ENCODE assay signal across 1 cellular context in genomic region chr13:28494861-28495585, GRCh38.
TF ChIP-seq lines count a peak whose summit lies in the region.

Gene FLT1 (minus strand): TSS chr13:28495128. CDS start chr13:28494843, 285 bp downstream.

TF ChIP-seq in HEK293, 187 proteins besides CTCF, POLR2A, EP300 and RAD21 (continued from another document and continues in another):
- TF ChIP-seq ZNF785 (tag by site-specific recombination; IDR thresholded peaks at IDR 0.05) (no peak), EGR2 (tag by site-specific recombination; IDR thresholded peaks at IDR 0.05; ENCODE audit: low read depth) (peak; percentile 86), ZNF16 (tag by site-specific recombination; IDR thresholded peaks at IDR 0.05; ENCODE audit: low read depth) (no peak), ZNF341 (tag by site-specific recombination; IDR thresholded peaks at IDR 0.05; ENCODE audit: low read depth) (peak; percentile 56), ZSCAN16 (tag by site-specific recombination; IDR thresholded peaks at IDR 0.05) (no peak), ZNF311 (tag by site-specific recombination; IDR thresholded peaks at IDR 0.05; ENCODE audit: borderline replicate concordance) (no peak), TCF7L2 (IDR thresholded peaks at IDR 0.05; ENCODE audit: borderline replicate concordance, low read depth, low read length) (no peak), ZNF133 (tag by site-specific recombination; IDR thresholded peaks at IDR 0.05) (no peak), ZNF148 (tag by site-specific recombination; IDR thresholded peaks at IDR 0.05; ENCODE audit: borderline replicate concordance) (no peak), ZFHX2 (tag by site-specific recombination; conservative IDR thresholded peaks at IDR 0.05) (peak; percentile 93), ZBTB20 (tag by site-specific recombination; IDR thresholded peaks at IDR 0.05) (peak; percentile 76), ZNF623 (tag by site-specific recombination; IDR thresholded peaks at IDR 0.05) (no peak), ZBTB7A (tag by site-specific recombination; IDR thresholded peaks at IDR 0.05; ENCODE audit: low read depth) (no peak), ZNF146 (tag by site-specific recombination; IDR thresholded peaks at IDR 0.05) (no peak), PATZ1 (tag by site-specific recombination; IDR thresholded peaks at IDR 0.05) (peak; percentile 27; the same call in 1 of the 2 replicates), TRIM28 (IDR thresholded peaks at IDR 0.05; ENCODE audit: borderline replicate concordance, low read length) (no peak), OVOL3 (tag by site-specific recombination; IDR thresholded peaks at IDR 0.05) (no peak), ZNF350 (tag by site-specific recombination; IDR thresholded peaks at IDR 0.05) (no peak), SP3 (tag by site-specific recombination; IDR thresholded peaks at IDR 0.05) (peak; percentile 4; the same call in 1 of the 2 replicates), GFI1B (tag by site-specific recombination; IDR thresholded peaks at IDR 0.05) (no peak), KLF9 (tag by site-specific recombination; IDR thresholded peaks at IDR 0.05; ENCODE audit: low read depth) (no peak; the same call in 1 of the 2 replicates), SP2 (tag by site-specific recombination; IDR thresholded peaks at IDR 0.05) (peak; percentile 44), ZNF585B (tag by site-specific recombination; IDR thresholded peaks at IDR 0.05) (no peak), YY1 (tag by site-specific recombination; IDR thresholded peaks at IDR 0.05) (no peak), GLIS2 (tag by site-specific recombination; IDR thresholded peaks at IDR 0.05) (peak; percentile 41; the same call in 1 of the 2 replicates), ZNF549 (tag by site-specific recombination; IDR thresholded peaks at IDR 0.05) (no peak), ZNF654 (tag by site-specific recombination; IDR thresholded peaks at IDR 0.05; ENCODE audit: low read depth) (no peak), ZNF280D (tag by site-specific recombination; IDR thresholded peaks at IDR 0.05) (no peak), ZNF626 (tag by site-specific recombination; IDR thresholded peaks at IDR 0.05) (no peak), ZNF248 (tag by site-specific recombination; IDR thresholded peaks at IDR 0.05) (no peak), ZBTB26 (tag by site-specific recombination; optimal IDR thresholded peaks at IDR 0.05) (peak; percentile 68), ZNF138 (tag by site-specific recombination; IDR thresholded peaks at IDR 0.05; ENCODE audit: borderline replicate concordance) (no peak), ZNF211 (tag by site-specific recombination; IDR thresholded peaks at IDR 0.05; ENCODE audit: low read depth) (no peak), FEZF1 (tag by site-specific recombination; IDR thresholded peaks at IDR 0.05) (no peak), SETDB1 (IDR thresholded peaks at IDR 0.05; ENCODE audit: insufficient read length, low read length) (no peak), KLF1 (tag by site-specific recombination; IDR thresholded peaks at IDR 0.05) (peak; percentile 76), ZNF600 (tag by site-specific recombination; IDR thresholded peaks at IDR 0.05) (no peak), SP7 (tag by site-specific recombination; IDR thresholded peaks at IDR 0.05) (no peak), KLF7 (tag by site-specific recombination; IDR thresholded peaks at IDR 0.05; ENCODE audit: borderline replicate concordance) (no peak), ZNF707 (tag by site-specific recombination; IDR thresholded peaks at IDR 0.05) (no peak), ZNF292 (tag by site-specific recombination; IDR thresholded peaks at IDR 0.05; ENCODE audit: borderline replicate concordance, low read depth) (no peak), SALL2 (tag by site-specific recombination; IDR thresholded peaks at IDR 0.05; ENCODE audit: borderline replicate concordance) (no peak), ZNF837 (tag by site-specific recombination; IDR thresholded peaks at IDR 0.05) (no peak), ZNF214 (tag by site-specific recombination; IDR thresholded peaks at IDR 0.05; ENCODE audit: borderline replicate concordance) (no peak), ZNF37A (tag by site-specific recombination; IDR thresholded peaks at IDR 0.05) (no peak), ZNF394 (tag by site-specific recombination; IDR thresholded peaks at IDR 0.05; ENCODE audit: borderline replicate concordance) (no peak), PRDM1 (tag by site-specific recombination; IDR thresholded peaks at IDR 0.05) (no peak), ZNF624 (tag by site-specific recombination; IDR thresholded peaks at IDR 0.05) (no peak), ZNF398 (tag by site-specific recombination; IDR thresholded peaks at IDR 0.05) (peak; percentile 69; the same call in 1 of the 2 replicates), ZBTB17 (tag by site-specific recombination; IDR thresholded peaks at IDR 0.05) (no peak)
- TF ChIP-seq, protein P1, sequence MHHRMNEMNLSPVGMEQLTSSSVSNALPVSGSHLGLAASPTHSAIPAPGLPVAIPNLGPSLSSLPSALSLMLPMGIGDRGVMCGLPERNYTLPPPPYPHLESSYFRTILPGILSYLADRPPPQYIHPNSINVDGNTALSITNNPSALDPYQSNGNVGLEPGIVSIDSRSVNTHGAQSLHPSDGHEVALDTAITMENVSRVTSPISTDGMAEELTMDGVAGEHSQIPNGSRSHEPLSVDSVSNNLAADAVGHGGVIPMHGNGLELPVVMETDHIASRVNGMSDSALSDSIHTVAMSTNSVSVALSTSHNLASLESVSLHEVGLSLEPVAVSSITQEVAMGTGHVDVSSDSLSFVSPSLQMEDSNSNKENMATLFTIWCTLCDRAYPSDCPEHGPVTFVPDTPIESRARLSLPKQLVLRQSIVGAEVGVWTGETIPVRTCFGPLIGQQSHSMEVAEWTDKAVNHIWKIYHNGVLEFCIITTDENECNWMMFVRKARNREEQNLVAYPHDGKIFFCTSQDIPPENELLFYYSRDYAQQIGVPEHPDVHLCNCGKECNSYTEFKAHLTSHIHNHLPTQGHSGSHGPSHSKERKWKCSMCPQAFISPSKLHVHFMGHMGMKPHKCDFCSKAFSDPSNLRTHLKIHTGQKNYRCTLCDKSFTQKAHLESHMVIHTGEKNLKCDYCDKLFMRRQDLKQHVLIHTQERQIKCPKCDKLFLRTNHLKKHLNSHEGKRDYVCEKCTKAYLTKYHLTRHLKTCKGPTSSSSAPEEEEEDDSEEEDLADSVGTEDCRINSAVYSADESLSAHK (tag by site-specific recombination; IDR thresholded peaks at IDR 0.05) = no peak
- TF ChIP-seq, protein P2, sequence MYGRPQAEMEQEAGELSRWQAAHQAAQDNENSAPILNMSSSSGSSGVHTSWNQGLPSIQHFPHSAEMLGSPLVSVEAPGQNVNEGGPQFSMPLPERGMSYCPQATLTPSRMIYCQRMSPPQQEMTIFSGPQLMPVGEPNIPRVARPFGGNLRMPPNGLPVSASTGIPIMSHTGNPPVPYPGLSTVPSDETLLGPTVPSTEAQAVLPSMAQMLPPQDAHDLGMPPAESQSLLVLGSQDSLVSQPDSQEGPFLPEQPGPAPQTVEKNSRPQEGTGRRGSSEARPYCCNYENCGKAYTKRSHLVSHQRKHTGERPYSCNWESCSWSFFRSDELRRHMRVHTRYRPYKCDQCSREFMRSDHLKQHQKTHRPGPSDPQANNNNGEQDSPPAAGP (tag by site-specific recombination; IDR thresholded peaks at IDR 0.05) = no peak
- TF ChIP-seq, protein P3, sequence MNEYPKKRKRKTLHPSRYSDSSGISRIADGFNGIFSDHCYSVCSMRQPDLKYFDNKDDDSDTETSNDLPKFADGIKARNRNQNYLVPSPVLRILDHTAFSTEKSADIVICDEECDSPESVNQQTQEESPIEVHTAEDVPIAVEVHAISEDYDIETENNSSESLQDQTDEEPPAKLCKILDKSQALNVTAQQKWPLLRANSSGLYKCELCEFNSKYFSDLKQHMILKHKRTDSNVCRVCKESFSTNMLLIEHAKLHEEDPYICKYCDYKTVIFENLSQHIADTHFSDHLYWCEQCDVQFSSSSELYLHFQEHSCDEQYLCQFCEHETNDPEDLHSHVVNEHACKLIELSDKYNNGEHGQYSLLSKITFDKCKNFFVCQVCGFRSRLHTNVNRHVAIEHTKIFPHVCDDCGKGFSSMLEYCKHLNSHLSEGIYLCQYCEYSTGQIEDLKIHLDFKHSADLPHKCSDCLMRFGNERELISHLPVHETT (tag by site-specific recombination; IDR thresholded peaks at IDR 0.05) = no peak
- TF ChIP-seq, protein P4, sequence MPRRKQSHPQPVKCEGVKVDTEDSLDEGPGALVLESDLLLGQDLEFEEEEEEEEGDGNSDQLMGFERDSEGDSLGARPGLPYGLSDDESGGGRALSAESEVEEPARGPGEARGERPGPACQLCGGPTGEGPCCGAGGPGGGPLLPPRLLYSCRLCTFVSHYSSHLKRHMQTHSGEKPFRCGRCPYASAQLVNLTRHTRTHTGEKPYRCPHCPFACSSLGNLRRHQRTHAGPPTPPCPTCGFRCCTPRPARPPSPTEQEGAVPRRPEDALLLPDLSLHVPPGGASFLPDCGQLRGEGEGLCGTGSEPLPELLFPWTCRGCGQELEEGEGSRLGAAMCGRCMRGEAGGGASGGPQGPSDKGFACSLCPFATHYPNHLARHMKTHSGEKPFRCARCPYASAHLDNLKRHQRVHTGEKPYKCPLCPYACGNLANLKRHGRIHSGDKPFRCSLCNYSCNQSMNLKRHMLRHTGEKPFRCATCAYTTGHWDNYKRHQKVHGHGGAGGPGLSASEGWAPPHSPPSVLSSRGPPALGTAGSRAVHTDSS (tag by site-specific recombination; IDR thresholded peaks at IDR 0.05) = peak; percentile 81
